Comparison of ENCODE assay signal across 8 cellular contexts in the genomic region with DNA sequence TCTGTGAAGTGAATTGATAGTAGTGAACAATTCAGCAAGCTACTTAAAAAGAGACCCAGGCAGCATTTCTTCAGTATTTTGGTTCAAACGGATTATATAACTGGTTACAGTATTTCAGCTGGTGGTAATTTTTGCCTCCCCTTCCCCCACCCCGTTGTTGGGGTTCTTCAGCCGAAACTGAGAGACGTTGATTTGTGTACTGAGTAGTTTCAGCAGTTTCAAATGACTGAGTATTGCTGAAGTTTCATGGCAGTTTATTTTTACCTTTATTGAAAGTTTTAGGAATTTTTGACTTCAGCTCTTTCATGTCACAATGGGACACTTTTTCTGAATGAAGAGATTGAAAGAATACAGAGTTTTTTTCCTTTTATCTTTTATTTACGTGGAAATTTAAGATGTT. TPM values are rescaled to one million over a fixed set of nuclear protein-coding genes. Genes with fewer than 3 reads are reported as not detected.
DNase-seq lines count a peak whose midpoint lies in the region; ATAC-seq and TF ChIP-seq lines count a peak whose summit lies in the region.

No MANE protein-coding gene starts in this region.

- no peaks in the 10 kb centered on the region for H3K36me3 ChIP-seq in right atrium auricular region
- no peaks in the 10 kb centered on the region for H3K36me3 ChIP-seq in osteoblast (ENCODE audit: insufficient read depth, low read length)

- H3K79me2 ChIP-seq in osteoblast (ENCODE audit: insufficient read depth, low read length), result peaks cover 67% of the 10 kb centered on the region

- peaks cover 0 to 66% of the 10 kb centered on the region in 2 donors for H3K4me1 ChIP-seq in right atrium auricular region
- H3K4me1 ChIP-seq in osteoblast (ENCODE audit: insufficient read depth, low read length), result peaks cover 45% of the 10 kb centered on the region

- DNase-seq in right atrium auricular region (ENCODE audit: low spot score) (no peak), Right ventricle myocardium superior (no peak), WTC11 (ENCODE audit: low spot score) (no peak), epithelial cell of esophagus (ENCODE audit: low read depth) (peak; percentile 44), osteoblast (ENCODE audit: insufficient read length, low spot score, missing footprints) (no peak), SHP77 treated with DMSO at 0.1 percent for 48 hours (lab: John Stamatoyannopoulos, UW) (no peak), NCI-H446 (lab: John Stamatoyannopoulos, UW) (no peak), GM19240 (ENCODE audit: insufficient read length, low spot score) (no peak)

- peak overlapping the region; percentile 100 for H3K27ac ChIP-seq in right atrium auricular region
- H3K27ac ChIP-seq in osteoblast (ENCODE audit: low read depth, low read length), result peak overlapping the region; percentile 99

- H3K4me3 Mint-ChIP-seq in WTC11, result peak overlapping the region; percentile 97

- TF ChIP-seq CTCF in right atrium auricular region (IDR thresholded peaks at IDR 0.05) (no peak), WTC11 (IDR thresholded peaks at IDR 0.05) (no peak), epithelial cell of esophagus (IDR thresholded peaks at IDR 0.05; ENCODE audit: insufficient read depth, low read depth, low read length, missing control alignments) (no peak), osteoblast (IDR thresholded peaks at IDR 0.05; ENCODE audit: extremely low read depth, low read depth, low read length) (no peak)

- POLR2A ChIA-PET in WTC11 (lab: Charles Lee), result interaction anchor here (0.9 to 1.3 kb wide), 2 partner anchors 225 to 266 kb away, joined by 3 to 4 read pairs; a partner anchor contains a TSS

- no peak for ATAC-seq in Right ventricle myocardium superior (ENCODE audit: poor library complexity)
- ATAC-seq in WTC11, result no peak

- H3K4me2 ChIP-seq in osteoblast (ENCODE audit: insufficient read depth, low read length), result peak overlapping the region; percentile 95

- H4K20me1 ChIP-seq in osteoblast (ENCODE audit: insufficient read depth, low read length), result peaks cover 48% of the 10 kb centered on the region

- no peak overlapping the region for H2AFZ ChIP-seq in osteoblast (ENCODE audit: low read length)

- peaks cover 49% of the 10 kb centered on the region for H3K4me1 Mint-ChIP-seq in WTC11

- H3K4me3 ChIP-seq in right atrium auricular region (peak overlapping the region; percentile 81 to 98), epithelial cell of esophagus (ENCODE audit: low read length) (peak overlapping the region; percentile 81), osteoblast (ENCODE audit: insufficient read depth, low read length) (peak overlapping the region; percentile 100)

- intact Hi-C loops in Right ventricle myocardium superior (cut with DNase I), result loop anchor here (10.0 kb wide), 1 partner anchor 221 kb away; a partner anchor contains a TSS

- H3K27ac Mint-ChIP-seq in WTC11, result peak overlapping the region; percentile 97

- peaks cover 6% of the 10 kb centered on the region for H3K27me3 Mint-ChIP-seq in WTC11 (ENCODE audit: low read depth)

- CTCF ChIA-PET in WTC11 (lab: Charles Lee), result no interaction called here

- H3K27me3 ChIP-seq in right atrium auricular region, result no peaks in the 10 kb centered on the region
- no peaks in the 10 kb centered on the region for H3K27me3 ChIP-seq in osteoblast (ENCODE audit: insufficient read depth, low read length)

- H3K9me3 ChIP-seq in right atrium auricular region (no peaks in the 10 kb centered on the region), osteoblast (ENCODE audit: low read depth, low read length) (no peaks in the 10 kb centered on the region)

- peaks cover 38% of the 10 kb centered on the region for H3K36me3 Mint-ChIP-seq in WTC11

- H3K9me3 Mint-ChIP-seq in WTC11, result no peaks in the 10 kb centered on the region

TF ChIP-seq in WTC11, 78 proteins besides CTCF, POLR2A, EP300 and RAD21 (continues in another document):
- TF ChIP-seq ETV6 (CRISPR knock-in tag; IDR thresholded peaks at IDR 0.05), result no peak
- TF ChIP-seq FOXP1 (CRISPR knock-in tag; IDR thresholded peaks at IDR 0.05; ENCODE audit: borderline replicate concordance), result no peak
- TF ChIP-seq, protein P1, sequence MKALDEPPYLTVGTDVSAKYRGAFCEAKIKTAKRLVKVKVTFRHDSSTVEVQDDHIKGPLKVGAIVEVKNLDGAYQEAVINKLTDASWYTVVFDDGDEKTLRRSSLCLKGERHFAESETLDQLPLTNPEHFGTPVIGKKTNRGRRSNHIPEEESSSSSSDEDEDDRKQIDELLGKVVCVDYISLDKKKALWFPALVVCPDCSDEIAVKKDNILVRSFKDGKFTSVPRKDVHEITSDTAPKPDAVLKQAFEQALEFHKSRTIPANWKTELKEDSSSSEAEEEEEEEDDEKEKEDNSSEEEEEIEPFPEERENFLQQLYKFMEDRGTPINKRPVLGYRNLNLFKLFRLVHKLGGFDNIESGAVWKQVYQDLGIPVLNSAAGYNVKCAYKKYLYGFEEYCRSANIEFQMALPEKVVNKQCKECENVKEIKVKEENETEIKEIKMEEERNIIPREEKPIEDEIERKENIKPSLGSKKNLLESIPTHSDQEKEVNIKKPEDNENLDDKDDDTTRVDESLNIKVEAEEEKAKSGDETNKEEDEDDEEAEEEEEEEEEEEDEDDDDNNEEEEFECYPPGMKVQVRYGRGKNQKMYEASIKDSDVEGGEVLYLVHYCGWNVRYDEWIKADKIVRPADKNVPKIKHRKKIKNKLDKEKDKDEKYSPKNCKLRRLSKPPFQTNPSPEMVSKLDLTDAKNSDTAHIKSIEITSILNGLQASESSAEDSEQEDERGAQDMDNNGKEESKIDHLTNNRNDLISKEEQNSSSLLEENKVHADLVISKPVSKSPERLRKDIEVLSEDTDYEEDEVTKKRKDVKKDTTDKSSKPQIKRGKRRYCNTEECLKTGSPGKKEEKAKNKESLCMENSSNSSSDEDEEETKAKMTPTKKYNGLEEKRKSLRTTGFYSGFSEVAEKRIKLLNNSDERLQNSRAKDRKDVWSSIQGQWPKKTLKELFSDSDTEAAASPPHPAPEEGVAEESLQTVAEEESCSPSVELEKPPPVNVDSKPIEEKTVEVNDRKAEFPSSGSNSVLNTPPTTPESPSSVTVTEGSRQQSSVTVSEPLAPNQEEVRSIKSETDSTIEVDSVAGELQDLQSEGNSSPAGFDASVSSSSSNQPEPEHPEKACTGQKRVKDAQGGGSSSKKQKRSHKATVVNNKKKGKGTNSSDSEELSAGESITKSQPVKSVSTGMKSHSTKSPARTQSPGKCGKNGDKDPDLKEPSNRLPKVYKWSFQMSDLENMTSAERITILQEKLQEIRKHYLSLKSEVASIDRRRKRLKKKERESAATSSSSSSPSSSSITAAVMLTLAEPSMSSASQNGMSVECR (CRISPR knock-in tag; IDR thresholded peaks at IDR 0.05; ENCODE audit: borderline replicate concordance), result no peak
- TF ChIP-seq, protein P2, sequence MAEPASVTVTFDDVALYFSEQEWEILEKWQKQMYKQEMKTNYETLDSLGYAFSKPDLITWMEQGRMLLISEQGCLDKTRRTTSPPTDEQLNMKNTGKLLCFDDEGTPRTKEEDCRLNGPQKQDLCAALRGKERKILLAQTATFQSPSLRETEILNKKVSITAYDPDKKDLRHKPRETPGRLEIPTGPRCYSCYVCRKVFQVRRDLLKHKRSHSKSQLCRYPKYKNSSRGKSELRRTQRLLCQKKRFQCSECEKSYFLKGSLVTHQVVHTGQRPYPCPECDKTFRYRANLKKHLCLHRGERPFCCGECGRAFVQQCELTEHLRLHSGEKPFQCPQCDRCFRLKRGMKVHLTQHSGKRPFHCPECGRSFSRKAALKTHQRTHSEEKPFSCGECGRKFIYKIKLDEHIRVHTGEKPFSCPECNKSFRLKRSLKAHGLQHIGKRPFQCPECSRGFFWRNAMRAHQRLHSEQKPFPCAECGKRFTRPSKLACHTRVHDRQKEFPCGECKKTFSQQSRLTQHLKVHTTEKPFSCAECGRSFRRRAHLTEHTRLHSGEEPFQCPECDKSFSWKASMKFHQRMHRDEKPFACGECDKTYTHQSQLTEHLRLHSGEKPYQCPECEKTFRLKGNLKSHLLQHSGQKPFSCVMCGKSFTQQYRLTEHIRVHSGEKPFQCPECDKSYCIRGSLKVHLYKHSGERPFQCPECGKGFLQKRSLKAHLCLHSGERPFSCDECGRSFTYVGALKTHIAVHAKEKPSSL (CRISPR knock-in tag; conservative IDR thresholded peaks at IDR 0.05), result no peak
- no peak for TF ChIP-seq TEAD4 (CRISPR knock-in tag; IDR thresholded peaks at IDR 0.05)
- no peak for TF ChIP-seq SMAD4 (CRISPR knock-in tag; IDR thresholded peaks at IDR 0.05)
- no peak for TF ChIP-seq ZNF138 (CRISPR knock-in tag; conservative IDR thresholded peaks at IDR 0.05)
- TF ChIP-seq GABPB1 (CRISPR knock-in tag; IDR thresholded peaks at IDR 0.05), result no peak
- TF ChIP-seq, protein P3, sequence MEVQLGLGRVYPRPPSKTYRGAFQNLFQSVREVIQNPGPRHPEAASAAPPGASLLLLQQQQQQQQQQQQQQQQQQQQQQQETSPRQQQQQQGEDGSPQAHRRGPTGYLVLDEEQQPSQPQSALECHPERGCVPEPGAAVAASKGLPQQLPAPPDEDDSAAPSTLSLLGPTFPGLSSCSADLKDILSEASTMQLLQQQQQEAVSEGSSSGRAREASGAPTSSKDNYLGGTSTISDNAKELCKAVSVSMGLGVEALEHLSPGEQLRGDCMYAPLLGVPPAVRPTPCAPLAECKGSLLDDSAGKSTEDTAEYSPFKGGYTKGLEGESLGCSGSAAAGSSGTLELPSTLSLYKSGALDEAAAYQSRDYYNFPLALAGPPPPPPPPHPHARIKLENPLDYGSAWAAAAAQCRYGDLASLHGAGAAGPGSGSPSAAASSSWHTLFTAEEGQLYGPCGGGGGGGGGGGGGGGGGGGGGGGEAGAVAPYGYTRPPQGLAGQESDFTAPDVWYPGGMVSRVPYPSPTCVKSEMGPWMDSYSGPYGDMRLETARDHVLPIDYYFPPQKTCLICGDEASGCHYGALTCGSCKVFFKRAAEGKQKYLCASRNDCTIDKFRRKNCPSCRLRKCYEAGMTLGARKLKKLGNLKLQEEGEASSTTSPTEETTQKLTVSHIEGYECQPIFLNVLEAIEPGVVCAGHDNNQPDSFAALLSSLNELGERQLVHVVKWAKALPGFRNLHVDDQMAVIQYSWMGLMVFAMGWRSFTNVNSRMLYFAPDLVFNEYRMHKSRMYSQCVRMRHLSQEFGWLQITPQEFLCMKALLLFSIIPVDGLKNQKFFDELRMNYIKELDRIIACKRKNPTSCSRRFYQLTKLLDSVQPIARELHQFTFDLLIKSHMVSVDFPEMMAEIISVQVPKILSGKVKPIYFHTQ (CRISPR knock-in tag; IDR thresholded peaks at IDR 0.05), result no peak
- TF ChIP-seq SOX15 (CRISPR knock-in tag; IDR thresholded peaks at IDR 0.05), result no peak
- no peak for TF ChIP-seq ZNF423 (CRISPR knock-in tag; IDR thresholded peaks at IDR 0.05)
- TF ChIP-seq ZNF416 (CRISPR knock-in tag; IDR thresholded peaks at IDR 0.05), result no peak

RNA-seq across cellular contexts. Expression of a gene that starts 1.7 kb away (rescaled TPM):
- 10 to 100 TPM; 41.9 to 48.1 TPM for total RNA-seq in right atrium auricular region
- total RNA-seq in Right ventricle myocardium superior, result 54.0 TPM
- 100 to 106 TPM (median 104 TPM) in 3 replicates for total RNA-seq in WTC11 (2021)
- total RNA-seq in osteoblast, result 56.8 and 59.2 TPM in 2 replicates
